In genomic region chr3:16482194-16482769, GRCh38 we compare ENCODE assay signal across 1 cellular context.
TF ChIP-seq lines count a peak whose summit lies in the region.

No MANE protein-coding gene starts in this region.

TF ChIP-seq in GM23338, 12 proteins besides CTCF, POLR2A, EP300 and RAD21 (continued from another document):
- TF ChIP-seq ZNF462 (CRISPR knock-in tag; IDR thresholded peaks at IDR 0.05) = no peak
- no peak for TF ChIP-seq STAT1 (IDR thresholded peaks at IDR 0.05; ENCODE audit: unreplicated experiment)
